21 cellular contexts compared by ENCODE assay signal in genomic region chr2:191691898-191692297, GRCh38.
"Had no signal": no experiment of that assay in that cellular context is flagged by ENCODE, and none has a peak within 500 bp of the region (broad histone marks: within the 10 kb centered on the region; RNA-seq: fewer than 3 reads in every experiment).

No MANE protein-coding gene starts in this region.

- FAIRE-seq: bronchial epithelial cell had no signal

- H3K4me3 ChIP-seq: ascending aorta, dorsolateral prefrontal cortex, esophagus muscularis mucosa, prostate gland, skin epidermis, transverse colon had no signal

- H3K27ac ChIP-seq: ascending aorta, dorsolateral prefrontal cortex, esophagus muscularis mucosa, foreskin keratinocyte, prostate gland, transverse colon had no signal

- ATAC-seq: activated T-cell treated with anti-CD3 and anti-CD28 coated beads, Interleukin-2, amount 50 U/mL, for 72 hours; foreskin keratinocyte; right cardiac atrium had no signal

- H3K4me1 ChIP-seq: prostate gland had no signal

- H3K36me3 ChIP-seq: ascending aorta, prostate gland had no signal

- H3K9me3 ChIP-seq: ascending aorta, esophagus muscularis mucosa, prostate gland, transverse colon had no signal

- H3K27me3 ChIP-seq: ascending aorta, foreskin keratinocyte had no signal

- H3K9me3 Mint-ChIP-seq: activated naive CD8-positive, alpha-beta T cell treated with anti-CD3 and anti-CD28 coated beads, Interleukin-2, amount 10 ng/mL, durations not matched to agents 7 days and 5 days; activated T-cell treated with anti-CD3 and anti-CD28 coated beads, Interleukin-2, amount 50 U/mL, for 72 hours; endodermal cell; T-cell had no signal

- DNase-seq: activated CD4-positive, alpha-beta T cell treated with anti-CD3 and anti-CD28 coated beads for 48 hours; activated CD8-positive, alpha-beta memory T cell treated with anti-CD3 and anti-CD28 coated beads, Interleukin-2, amount 50 U/mL, for 48 hours; activated gamma-delta T cell; activated naive CD8-positive, alpha-beta T cell treated with anti-CD3 and anti-CD28 coated beads, Interleukin-2, amount 10 ng/mL, durations not matched to agents 7 days and 5 days; activated T-cell treated with anti-CD3 and anti-CD28 coated beads, Interleukin-2, amount 50 U/mL, for 72 hours; dorsolateral prefrontal cortex; endodermal cell; foreskin keratinocyte; glutamatergic neuron; hypothalamus; midbrain; right cardiac atrium; stimulated activated CD4-positive, alpha-beta T cell treated with anti-CD3 and anti-CD28 coated beads, Interleukin-4, amount 100 ng/mL, for 24 hours; stimulated activated naive CD4-positive, alpha-beta T cell treated with Interleukin-2 at 50 U/mL for 16 hours; T-cell; transverse colon had no signal

- H3K27ac Mint-ChIP-seq: activated naive CD8-positive, alpha-beta T cell treated with anti-CD3 and anti-CD28 coated beads, Interleukin-2, amount 10 ng/mL, durations not matched to agents 7 days and 5 days; activated T-cell treated with anti-CD3 and anti-CD28 coated beads, Interleukin-2, amount 50 U/mL, for 72 hours; endodermal cell had no signal

- H3K4me3 Mint-ChIP-seq: activated naive CD8-positive, alpha-beta T cell treated with anti-CD3 and anti-CD28 coated beads, Interleukin-2, amount 10 ng/mL, durations not matched to agents 7 days and 5 days; activated T-cell treated with anti-CD3 and anti-CD28 coated beads, Interleukin-2, amount 50 U/mL, for 72 hours; endodermal cell; T-cell had no signal

- H3K27me3 Mint-ChIP-seq: activated naive CD8-positive, alpha-beta T cell treated with anti-CD3 and anti-CD28 coated beads, Interleukin-2, amount 10 ng/mL, durations not matched to agents 7 days and 5 days; T-cell had no signal
